8 cellular contexts compared by ENCODE assay signal in genomic region chrX:57286507-57287251, GRCh38. TPM values are rescaled to one million over a fixed set of nuclear protein-coding genes. Genes with fewer than 3 reads are reported as not detected.
DNase-seq lines count a peak whose midpoint lies in the region; ATAC-seq and TF ChIP-seq lines count a peak whose summit lies in the region.

Gene FAAH2, plus strand, starts transcription at chrX:57286706. Its CDS starts 120 bp downstream, at chrX:57286826.

- WGBS in prostate gland: 2% methylated on average over 19 of the region's 22 CpGs

- H3K4me3 ChIP-seq in epithelial cell of esophagus (ENCODE audit: low read length) (peak within 1 kb of the TSS; percentile 56), prostate gland (peak within 1 kb of the TSS; percentile 28 to 32), MG63 (no peak within 1 kb of the TSS)

- TF ChIP-seq POLR2A in prostate gland (IDR thresholded peaks at IDR 0.05): peak; percentile 56

- H3K27me3 ChIP-seq in prostate gland (replicated peaks; ENCODE audit: insufficient read depth) (no peaks in the 10 kb centered on the region), MG63 (no peaks in the 10 kb centered on the region)

- TF ChIP-seq CTCF in epithelial cell of esophagus (IDR thresholded peaks at IDR 0.05; ENCODE audit: insufficient read depth, low read depth, low read length, missing control alignments) (peak; percentile 15), prostate gland (IDR thresholded peaks at IDR 0.05) (peak in 1 of 4 experiments; percentile 10)

- peak; percentile 18 for DNase-seq in NCI-H187 treated with DMSO at 0.1 percent for 48 hours (lab: John Stamatoyannopoulos, UW)
- DNase-seq in activated CD4-positive, alpha-beta T cell treated with anti-CD3 and anti-CD28 coated beads, Interleukin-2, amount 50 U/mL, for 1 hour: peak; percentile 65
- DNase-seq in epithelial cell of esophagus (ENCODE audit: low read depth): peak; percentile 95
- DNase-seq in prostate gland (ENCODE audit: low spot score): peak; percentile 86
- DNase-seq in NAMALWA (ENCODE audit: low spot score): no peak
- no peak for DNase-seq in MG63

- H3K36me3 ChIP-seq in prostate gland: no peaks in the 10 kb centered on the region
- H3K36me3 ChIP-seq in MG63: no peaks in the 10 kb centered on the region

- H3K9me3 ChIP-seq in prostate gland (no peaks in the 10 kb centered on the region), MG63 (no peaks in the 10 kb centered on the region)

- peak; percentile 74 for ATAC-seq in GM18858 (IDR thresholded peaks at IDR 0.05; ENCODE audit: unreplicated experiment)
- ATAC-seq in HG02870 (IDR thresholded peaks at IDR 0.05; ENCODE audit: unreplicated experiment): peak; percentile 92

- peak within 1 kb of the TSS; percentile 66 to 78 for H3K27ac ChIP-seq in prostate gland

- intact Hi-C loops in prostate gland (cut with DNase I): no loop called here

- H3K4me1 ChIP-seq in prostate gland (replicated peaks): no peaks in the 10 kb centered on the region

RNA-seq across cellular contexts. Expression of gene FAAH2, which starts in this region (rescaled TPM):
- 10 to 100 TPM; 31.7 to 40.2 TPM for total RNA-seq in prostate gland
- not detected in 2 replicates for total RNA-seq in MG63 (2014; rRNA removed; shearing (Covaris generic); ENCODE audit: low replicate concordance)

Comparison
In these comparisons a context has a peak if more than half of its experiments do, and no peak if none do; other contexts are left out.
1. RNA of gene FAAH2 (total RNA-seq): 31.7 to 40.2 TPM in prostate gland; not detected in MG63; every median in the first group is over 10 times any median in the second.
2. DNase-seq: peak in NCI-H187 treated with DMSO at 0.1 percent for 48 hours (single experiment), activated CD4-positive, alpha-beta T cell treated with anti-CD3 and anti-CD28 coated beads, Interleukin-2, amount 50 U/mL, for 1 hour (single experiment), epithelial cell of esophagus (single experiment) and prostate gland (single experiment); none in NAMALWA (single experiment) and MG63 (single experiment).